ENCODE assay signal across 17 cellular contexts in genomic region chr6:42372699-42373098, GRCh38.
DNase-seq lines count a peak whose midpoint lies in the region; ATAC-seq lines count a peak whose summit lies in the region.
"Had no signal": no experiment of that assay in that cellular context is flagged by ENCODE, and none has a peak within 500 bp of the region (broad histone marks: within the 10 kb centered on the region; RNA-seq: fewer than 3 reads in every experiment).

No MANE protein-coding gene starts in this region.

- H3K9me3 ChIP-seq in T-helper 17 cell (ENCODE audit: control insufficient read depth, low read length, poor library complexity, severe bottlenecking) = no peaks in the 10 kb centered on the region
- H3K9me3 ChIP-seq: suprapubic skin had no signal

- H3K4me3 Mint-ChIP-seq in stimulated activated naive CD8-positive, alpha-beta T cell treated with anti-CD3 and anti-CD28 coated beads, Interleukin-15, Interleukin-2, amounts not matched to agents 100 ng/mL and 50 ng/mL, for 24 hours = no peak overlapping the region
- H3K4me3 Mint-ChIP-seq in stimulated activated naive CD8-positive, alpha-beta T cell treated with anti-CD3 and anti-CD28 coated beads, Interleukin-15, amount 100 ng/mL, for 72 hours = no peak overlapping the region
- no peak overlapping the region for H3K4me3 Mint-ChIP-seq in T-helper 17 cell
- peak overlapping the region; percentile 18 to 45 for H3K4me3 Mint-ChIP-seq in effector memory CD8-positive, alpha-beta T cell
- H3K4me3 Mint-ChIP-seq: activated T-cell treated with anti-CD3 and anti-CD28 coated beads, Interleukin-2, amount 50 U/mL, for 4 hours had no signal

- no peaks in the 10 kb centered on the region for H3K36me3 Mint-ChIP-seq in stimulated activated naive CD8-positive, alpha-beta T cell treated with anti-CD3 and anti-CD28 coated beads, Interleukin-15, Interleukin-2, amounts not matched to agents 100 ng/mL and 50 ng/mL, for 24 hours (ENCODE audit: low read depth)
- no peaks in the 10 kb centered on the region for H3K36me3 Mint-ChIP-seq in T-helper 17 cell (ENCODE audit: low read depth)
- no peaks in the 10 kb centered on the region for H3K36me3 Mint-ChIP-seq in effector memory CD8-positive, alpha-beta T cell (ENCODE audit: insufficient read depth)

- H3K4me1 Mint-ChIP-seq in stimulated activated naive CD8-positive, alpha-beta T cell treated with anti-CD3 and anti-CD28 coated beads, Interleukin-15, Interleukin-2, amounts not matched to agents 100 ng/mL and 50 ng/mL, for 24 hours (ENCODE audit: low read depth) = peaks cover 60% of the 10 kb centered on the region
- H3K4me1 Mint-ChIP-seq in stimulated activated naive CD8-positive, alpha-beta T cell treated with anti-CD3 and anti-CD28 coated beads, Interleukin-15, amount 100 ng/mL, for 72 hours = peaks cover 77% of the 10 kb centered on the region
- peaks cover 46% of the 10 kb centered on the region for H3K4me1 Mint-ChIP-seq in T-helper 17 cell
- H3K4me1 Mint-ChIP-seq in effector memory CD8-positive, alpha-beta T cell (ENCODE audit: low read depth in 2 of 2) = peaks cover 54 to 60% of the 10 kb centered on the region in 2 donors

- peak overlapping the region; percentile 34 for H3K27ac Mint-ChIP-seq in stimulated activated naive CD8-positive, alpha-beta T cell treated with anti-CD3 and anti-CD28 coated beads, Interleukin-15, Interleukin-2, amounts not matched to agents 100 ng/mL and 50 ng/mL, for 24 hours
- H3K27ac Mint-ChIP-seq in stimulated activated naive CD8-positive, alpha-beta T cell treated with anti-CD3 and anti-CD28 coated beads, Interleukin-15, amount 100 ng/mL, for 72 hours = peak overlapping the region in 1 of 2 donors; percentile 60
- peak overlapping the region; percentile 30 for H3K27ac Mint-ChIP-seq in T-helper 17 cell
- peak overlapping the region; percentile 59 to 88 for H3K27ac Mint-ChIP-seq in effector memory CD8-positive, alpha-beta T cell

- no peak for ATAC-seq in stimulated activated naive CD8-positive, alpha-beta T cell treated with anti-CD3 and anti-CD28 coated beads, Interleukin-15, amount 100 ng/mL, for 72 hours
- ATAC-seq in T-helper 17 cell = no peak
- ATAC-seq in effector memory CD8-positive, alpha-beta T cell (replicated peaks) = no peak
- no peak for ATAC-seq in HG03378 (IDR thresholded peaks at IDR 0.05; ENCODE audit: unreplicated experiment)
- ATAC-seq: activated T-cell treated with anti-CD3 and anti-CD28 coated beads, Interleukin-2, amount 50 U/mL, for 4 hours had no signal

- H3K27me3 Mint-ChIP-seq in stimulated activated naive CD8-positive, alpha-beta T cell treated with anti-CD3 and anti-CD28 coated beads, Interleukin-15, Interleukin-2, amounts not matched to agents 100 ng/mL and 50 ng/mL, for 24 hours = no peaks in the 10 kb centered on the region
- H3K27me3 Mint-ChIP-seq in stimulated activated naive CD8-positive, alpha-beta T cell treated with anti-CD3 and anti-CD28 coated beads, Interleukin-15, amount 100 ng/mL, for 72 hours = no peaks in the 10 kb centered on the region
- no peaks in the 10 kb centered on the region for H3K27me3 Mint-ChIP-seq in T-helper 17 cell
- H3K27me3 Mint-ChIP-seq in effector memory CD8-positive, alpha-beta T cell = no peaks in the 10 kb centered on the region

- H3K9me3 Mint-ChIP-seq in stimulated activated naive CD8-positive, alpha-beta T cell treated with anti-CD3 and anti-CD28 coated beads, Interleukin-15, Interleukin-2, amounts not matched to agents 100 ng/mL and 50 ng/mL, for 24 hours = no peaks in the 10 kb centered on the region
- H3K9me3 Mint-ChIP-seq in stimulated activated naive CD8-positive, alpha-beta T cell treated with anti-CD3 and anti-CD28 coated beads, Interleukin-15, amount 100 ng/mL, for 72 hours = no peaks in the 10 kb centered on the region
- peaks cover 0 to 2% of the 10 kb centered on the region in 2 donors for H3K9me3 Mint-ChIP-seq in effector memory CD8-positive, alpha-beta T cell
- H3K9me3 Mint-ChIP-seq: activated T-cell treated with anti-CD3 and anti-CD28 coated beads, Interleukin-2, amount 50 U/mL, for 4 hours had no signal

- no peak for DNase-seq in stimulated activated naive CD8-positive, alpha-beta T cell treated with anti-CD3 and anti-CD28 coated beads, Interleukin-15, amount 100 ng/mL, for 72 hours
- DNase-seq in T-helper 17 cell (no peak), NCI-H1436 treated with DMSO at 0.1 percent for 48 hours (lab: John Stamatoyannopoulos, UW) (no peak), iPS-NIHi11 (ENCODE audit: low spot score) (no peak)
- no peak for DNase-seq in effector memory CD8-positive, alpha-beta T cell
- DNase-seq in stimulated activated CD4-positive, alpha-beta T cell treated with anti-CD3 and anti-CD28 coated beads, Interleukin-4, amount 100 ng/mL, for 24 hours = no peak
- DNase-seq: activated T-cell treated with anti-CD3 and anti-CD28 coated beads, Interleukin-2, amount 50 U/mL, for 4 hours; AML-193; amygdala; cerebellar nuclear complex; effector memory CD4-positive, alpha-beta T cell; GF-D8; NCI-H748 treated with DMSO at 0.1 percent for 48 hours; stimulated activated CD4-positive, alpha-beta T cell treated with anti-CD3 and anti-CD28 coated beads, Interleukin-2, amount 100 ng/mL, for 24 hours had no signal

Comparison
In these comparisons a context has a peak if more than half of its experiments do, and no peak if none do; other contexts are left out.
1. H3K4me3 Mint-ChIP-seq: peak in effector memory CD8-positive, alpha-beta T cell (2 of 2); none in stimulated activated naive CD8-positive, alpha-beta T cell treated with anti-CD3 and anti-CD28 coated beads, Interleukin-15, Interleukin-2, amounts not matched to agents 100 ng/mL and 50 ng/mL, for 24 hours (single experiment), stimulated activated naive CD8-positive, alpha-beta T cell treated with anti-CD3 and anti-CD28 coated beads, Interleukin-15, amount 100 ng/mL, for 72 hours (0 of 2) and T-helper 17 cell (single experiment).